8 cellular contexts compared by ENCODE assay signal in genomic region chr17:81396722-81397313, GRCh38. TPM values are rescaled to one million over a fixed set of nuclear protein-coding genes. Genes with fewer than 3 reads are reported as not detected.
DNase-seq lines count a peak whose midpoint lies in the region; ATAC-seq, FAIRE-seq and TF ChIP-seq lines count a peak whose summit lies in the region.

No MANE protein-coding gene starts in this region.

- no peaks in the 10 kb centered on the region for H3K9me3 Mint-ChIP-seq in activated T-cell treated with anti-CD3 and anti-CD28 coated beads, Interleukin-2, amount 50 U/mL, for 72 hours

- WGBS in pancreas, 2 donors = 0 to 1% methylated on average over 61 of the region's 61 CpGs

- no peaks in the 10 kb centered on the region for H3K9me3 ChIP-seq in ES-I3 (ENCODE audit: control insufficient read depth, insufficient read depth, low read length)
- H3K9me3 ChIP-seq in pancreas = no peaks in the 10 kb centered on the region

- peaks cover 30% of the 10 kb centered on the region for H3K4me1 Mint-ChIP-seq in activated T-cell treated with anti-CD3 and anti-CD28 coated beads, Interleukin-2, amount 50 U/mL, for 72 hours (ENCODE audit: low read depth)

- DNase-seq in NCI-H1930 (lab: John Stamatoyannopoulos, UW) (peak; percentile 71 to 76), glomerular visceral epithelial cell (ENCODE audit: extremely low spot score) (peak; percentile 54), pancreas (peak in 4 of 6 donors; percentile 58 to 82 (median 73)), GM10248 (ENCODE audit: extremely low spot score) (no peak), activated gamma-delta T cell treated with Interleukin-2 at 50 U/mL for 16 hours (no peak)
- DNase-seq in activated T-cell treated with anti-CD3 and anti-CD28 coated beads, Interleukin-2, amount 50 U/mL, for 72 hours = peak; percentile 45 to 57

- H3K4me3 Mint-ChIP-seq in activated T-cell treated with anti-CD3 and anti-CD28 coated beads, Interleukin-2, amount 50 U/mL, for 72 hours = peak overlapping the region; percentile 62 to 80

- peaks cover 4 to 6% of the 10 kb centered on the region in 2 donors for H3K36me3 Mint-ChIP-seq in activated T-cell treated with anti-CD3 and anti-CD28 coated beads, Interleukin-2, amount 50 U/mL, for 72 hours (ENCODE audit: insufficient read depth in 2 of 2)

- CTCF ChIA-PET in GM10248 (lab: Yijun Ruan, JAX) = interaction anchor here (1.0 to 2.0 kb wide), 2 partner anchors 25 to 105 kb away, joined by 3 to 6 read pairs; no protein-coding TSS in a partner anchor

- peak overlapping the region; percentile 70 for H3K9ac ChIP-seq in ES-I3 (ENCODE audit: low read depth, low read length)

- TF ChIP-seq CTCF in pancreas (IDR thresholded peaks at IDR 0.05) = no peak
- TF ChIP-seq CTCF in GM10248 (IDR thresholded peaks at IDR 0.05; ENCODE audit: control extremely low read depth, extremely low read depth, low read depth, missing control alignments) = no peak

- FAIRE-seq in pancreas (lab: Jason Lieb, UNC) = no peak

- intact Hi-C loops in pancreas (cut with DNase I) = loop anchor here in 2 of 3 donors (1.0 to 10.0 kb wide), 3 partner anchors 55 to 114 kb away; partner anchors contain the start of gene SLC38A10 (in 1 of the 2)

- peak overlapping the region; percentile 87 to 95 (median 94) for H3K27ac ChIP-seq in pancreas

- H3K4me1 ChIP-seq in ES-I3 (ENCODE audit: insufficient read depth, low read length) = peaks cover 11% of the 10 kb centered on the region
- H3K4me1 ChIP-seq in pancreas = peaks cover 13 to 22% (median 16%) of the 10 kb centered on the region in 3 donors

- H3K27ac Mint-ChIP-seq in activated T-cell treated with anti-CD3 and anti-CD28 coated beads, Interleukin-2, amount 50 U/mL, for 72 hours = peak overlapping the region; percentile 57

- no peaks in the 10 kb centered on the region for H3K27me3 ChIP-seq in pancreas

- H3K27me3 Mint-ChIP-seq in activated T-cell treated with anti-CD3 and anti-CD28 coated beads, Interleukin-2, amount 50 U/mL, for 72 hours (ENCODE audit: low read depth) = peaks cover 56% of the 10 kb centered on the region

- H3K36me3 ChIP-seq in ES-I3 (ENCODE audit: insufficient read depth, low read length) (no peaks in the 10 kb centered on the region), pancreas (no peaks in the 10 kb centered on the region)

- H3K4me3 ChIP-seq in pancreas = peak overlapping the region; percentile 29 to 87 (median 76)

- POLR2A ChIA-PET in GM10248 (lab: Yijun Ruan, JAX) = no interaction called here

- ATAC-seq in activated T-cell treated with anti-CD3 and anti-CD28 coated beads, Interleukin-2, amount 50 U/mL, for 72 hours (replicated peaks in 1 of 2) = peak in 1 of 2 donors; percentile 16
- ATAC-seq in pancreas (peak in 1 of 4 donors; percentile 1), HG02970 (IDR thresholded peaks at IDR 0.05; ENCODE audit: low FRiP score, unreplicated experiment) (no peak)

RNA-seq across cellular contexts. Expression of gene BAHCC1, which starts 1.6 kb away (rescaled TPM):
- total RNA-seq in activated T-cell treated with anti-CD3 and anti-CD28 coated beads, Interleukin-2, amount 50 U/mL, for 72 hours = under 1 TPM; 0.02 to 0.14 TPM
- 10 to 100 TPM in 2 of 6 donors, 1 to 10 TPM in 4; 8.0 to 11.5 (median 9.6) TPM for total RNA-seq in pancreas
- 10 to 100 TPM; 11.4 to 24.1 TPM for polyA plus RNA-seq in pancreas

Comparison
In these comparisons a context has a peak if more than half of its experiments do, and no peak if none do; other contexts are left out.
1. DNase-seq: peak in NCI-H1930 (2 of 2), activated T-cell treated with anti-CD3 and anti-CD28 coated beads, Interleukin-2, amount 50 U/mL, for 72 hours (2 of 2), glomerular visceral epithelial cell (single experiment) and pancreas (4 of 6); none in GM10248 (single experiment) and activated gamma-delta T cell treated with Interleukin-2 at 50 U/mL for 16 hours (single experiment).
2. RNA of gene BAHCC1, which starts 1.6 kb away (total RNA-seq): 8.0 to 11.5 TPM in pancreas; 0.02 to 0.14 TPM in activated T-cell treated with anti-CD3 and anti-CD28 coated beads, Interleukin-2, amount 50 U/mL, for 72 hours; every median in the first group is over 4 times any median in the second.